12 cellular contexts compared by ENCODE assay signal in genomic region chr3:123105201-123106189, GRCh38. TPM values are rescaled to one million over a fixed set of nuclear protein-coding genes. Genes with fewer than 3 reads are reported as not detected.
DNase-seq lines count a peak whose midpoint lies in the region; ATAC-seq and TF ChIP-seq lines count a peak whose summit lies in the region.
"Had no signal": no experiment of that assay in that cellular context is flagged by ENCODE, and none has a peak within 500 bp of the region (broad histone marks: within the 10 kb centered on the region; RNA-seq: fewer than 3 reads in every experiment).

No MANE protein-coding gene starts in this region.

- no peak for TF ChIP-seq POLR2A in Peyer's patch (IDR thresholded peaks at IDR 0.05)
- TF ChIP-seq POLR2A in esophagus squamous epithelium (IDR thresholded peaks at IDR 0.05), result no peak

- ATAC-seq in GM18502 (IDR thresholded peaks at IDR 0.05; ENCODE audit: poor library complexity, unreplicated experiment), result peak; percentile 65
- ATAC-seq in HG02870 (IDR thresholded peaks at IDR 0.05; ENCODE audit: unreplicated experiment), result peak; percentile 58

- H3K27me3 ChIP-seq in Peyer's patch (no peaks in the 10 kb centered on the region), esophagus squamous epithelium (no peaks in the 10 kb centered on the region)
- H3K27me3 ChIP-seq: dorsolateral prefrontal cortex had no signal

- no peak overlapping the region for H3K4me3 ChIP-seq in Peyer's patch
- no peak overlapping the region for H3K4me3 ChIP-seq in esophagus squamous epithelium
- H3K4me3 ChIP-seq: dorsolateral prefrontal cortex, skin epidermis had no signal

- WGBS in esophagus squamous epithelium, 2 donors, result 70 to 78% methylated on average over 8 to 10 of the region's 12 CpGs

- H3K4me1 ChIP-seq in Peyer's patch (no peaks in the 10 kb centered on the region), esophagus squamous epithelium (peaks cover 0 to 8% (median 5%) of the 10 kb centered on the region in 3 donors)

- H3K36me3 ChIP-seq in Peyer's patch (peaks cover 0 to 57% (median 0%) of the 10 kb centered on the region in 3 donors), esophagus squamous epithelium (peaks cover 0 to 89% (median 10%) of the 10 kb centered on the region in 3 donors)

- DNase-seq in Peyer's patch (peak; percentile 19 to 65 (median 61)), pons (ENCODE audit: low spot score) (peak; percentile 20), esophagus squamous epithelium (lab: John Stamatoyannopoulos, UW) (no peak), GF-D8 (lab: John Stamatoyannopoulos, UW) (no peak), 8988T (no peak), CD14-positive monocyte (ENCODE audit: low spot score) (no peak)
- DNase-seq: activated CD4-positive, alpha-beta T cell treated with anti-CD3 and anti-CD28 coated beads, Interleukin-2, amount 50 U/mL, for 1 hour had no signal

- peaks cover 0 to 2% (median 0%) of the 10 kb centered on the region in 3 donors for H3K27me3 Mint-ChIP-seq in CD14-positive monocyte (ENCODE audit: low read depth in 3 of 3)

- TF ChIP-seq CTCF in Peyer's patch (IDR thresholded peaks at IDR 0.05) (no peak), esophagus squamous epithelium (IDR thresholded peaks at IDR 0.05) (no peak), CD14-positive monocyte (IDR thresholded peaks at IDR 0.05) (no peak)

- H3K36me3 Mint-ChIP-seq in CD14-positive monocyte, result peaks cover 80% of the 10 kb centered on the region in 2 donors

- no peak overlapping the region for H3K27ac ChIP-seq in Peyer's patch
- H3K27ac ChIP-seq in esophagus squamous epithelium, result no peak overlapping the region
- H3K27ac ChIP-seq: skin epidermis had no signal

- H3K9me3 Mint-ChIP-seq in CD14-positive monocyte, result peaks cover 0 to 2% (median 0%) of the 10 kb centered on the region in 7 donors
- H3K9me3 Mint-ChIP-seq: activated naive CD4-positive, alpha-beta T cell treated with anti-CD3 and anti-CD28 coated beads, Interleukin-2, amount 50 U/mL, for 72 hours had no signal

- no peaks in the 10 kb centered on the region for H3K9me3 ChIP-seq in Peyer's patch
- H3K9me3 ChIP-seq in esophagus squamous epithelium, result no peaks in the 10 kb centered on the region

- intact Hi-C loops in esophagus squamous epithelium (cut with DNase I) (no loop called here), CD14-positive monocyte (cut with micrococcal nuclease) (no loop called here)

- no peaks in the 10 kb centered on the region for H3K4me1 Mint-ChIP-seq in CD14-positive monocyte

- no peak overlapping the region for H3K4me3 Mint-ChIP-seq in CD14-positive monocyte

- H3K27ac Mint-ChIP-seq in CD14-positive monocyte, result peak overlapping the region in 3 of 7 donors; percentile 8 to 59 (median 19)
- H3K27ac Mint-ChIP-seq: activated naive CD4-positive, alpha-beta T cell treated with anti-CD3 and anti-CD28 coated beads, Interleukin-2, amount 50 U/mL, for 72 hours had no signal

RNA-seq across cellular contexts. Expression of gene PDIA5, which starts 38.7 kb away (rescaled TPM):
- 10 to 100 TPM; 13.7 to 63.5 (median 19.4) TPM for total RNA-seq in Peyer's patch
- total RNA-seq in esophagus squamous epithelium, result 10 to 100 TPM in 3 of 4 donors, 1 to 10 TPM in 1; 3.9 to 13.0 (median 12.0) TPM
- 1 to 10 TPM; 7.1 to 10.0 TPM for polyA plus RNA-seq in CD14-positive monocyte

Comparison
In these comparisons a context has a peak if more than half of its experiments do, and no peak if none do; other contexts are left out.
1. DNase-seq: peak in Peyer's patch (3 of 3) and pons (single experiment); none in esophagus squamous epithelium (single experiment), GF-D8 (single experiment), 8988T (single experiment) and CD14-positive monocyte (single experiment).